ENCODE assay signal across 8 cellular contexts in the genomic region with DNA sequence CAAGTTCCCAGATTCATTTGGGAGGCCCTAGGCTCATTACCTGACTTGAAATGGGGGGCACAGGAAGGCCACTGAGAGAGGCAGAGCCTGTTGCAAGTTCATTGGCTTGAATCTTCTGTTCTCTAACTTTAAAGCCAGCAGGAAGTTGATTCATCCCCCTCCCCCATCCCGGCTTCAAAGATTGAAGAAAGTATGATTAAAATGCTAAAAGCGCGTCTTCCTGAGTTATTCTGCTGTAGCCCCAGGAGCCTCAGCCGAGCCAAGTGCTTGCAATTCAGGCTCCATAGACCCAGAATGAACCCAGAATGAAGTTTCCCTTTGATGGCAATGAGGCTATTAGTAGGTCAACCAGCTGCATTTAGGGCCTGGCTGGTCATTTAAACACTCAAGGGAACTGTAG. TPM values are rescaled to one million over a fixed set of nuclear protein-coding genes. Genes with fewer than 3 reads are reported as not detected.
DNase-seq lines count a peak whose midpoint lies in the region; ATAC-seq, FAIRE-seq and TF ChIP-seq lines count a peak whose summit lies in the region.

No MANE protein-coding gene starts in this region.

- intact Hi-C loops in PC-3 (cut with micrococcal nuclease): no loop called here
- intact Hi-C loops in GM12878 (cut with micrococcal nuclease; ENCODE audit: unreplicated experiment): no loop called here

- H3K4me2 ChIP-seq in PC-3 (ENCODE audit: low read length) (peak overlapping the region; percentile 45), GM12878 (ENCODE audit: control insufficient read depth, insufficient read depth) (peak overlapping the region; percentile 62), mesenchymal stem cell (ENCODE audit: low read length, poor library complexity, severe bottlenecking) (no peak overlapping the region)

- H2BK15ac ChIP-seq in mesenchymal stem cell (ENCODE audit: low read depth, poor library complexity, severe bottlenecking): no peak overlapping the region

- POLR2A ChIA-PET in PC-3 (lab: Charles Lee; ENCODE audit: unreplicated experiment): no interaction called here
- POLR2A ChIA-PET in GM12878 (lab: Charles Lee): interaction anchor here (0.7 to 2.1 kb wide), 4 partner anchors 10 to 55 kb away, joined by 3 to 8 read pairs (median 5); no protein-coding TSS in a partner anchor

- ATAC-seq in PC-3 (no peak), GM12878 (peak; percentile 22; the same call in 1 of the 3 replicates), HG02870 (IDR thresholded peaks at IDR 0.05; ENCODE audit: unreplicated experiment) (no peak)

- H3F3A ChIP-seq in PC-3 (ENCODE audit: low read length, unreplicated experiment): no peaks in the 10 kb centered on the region

- H4K20me1 ChIP-seq in PC-3 (ENCODE audit: low read length): no peaks in the 10 kb centered on the region
- H4K20me1 ChIP-seq in GM12878 (ENCODE audit: control insufficient read depth, insufficient read depth): no peaks in the 10 kb centered on the region; the same call in 1 of the 2 replicates

- peaks cover 3% of the 10 kb centered on the region for H3K79me1 ChIP-seq in mesenchymal stem cell (replicated peaks; ENCODE audit: low read length, poor library complexity, severe bottlenecking)

- H3K9ac ChIP-seq in PC-3 (ENCODE audit: low read length) (no peak overlapping the region), GM12878 (ENCODE audit: control insufficient read depth, insufficient read depth, low read length) (no peak overlapping the region), mesenchymal stem cell (ENCODE audit: low read length) (peak overlapping the region; percentile 55)

- H4K8ac ChIP-seq in mesenchymal stem cell (ENCODE audit: low read length): no peak overlapping the region

- peak overlapping the region in 1 of 2 experiments; percentile 31 for H2BK12ac ChIP-seq in mesenchymal stem cell (ENCODE audit: low read length in 2 of 2)

- no peak overlapping the region for H2AFZ ChIP-seq in PC-3 (ENCODE audit: low read length)
- H2AFZ ChIP-seq in GM12878 (ENCODE audit: control insufficient read depth, low read depth, low read length): no peak overlapping the region; the same call in 1 of the 2 replicates
- no peak overlapping the region for H2AFZ ChIP-seq in mesenchymal stem cell (ENCODE audit: low read depth, low read length)

- TF ChIP-seq RAD21 in GM12878 (IDR thresholded peaks at IDR 0.05; ENCODE audit: insufficient read depth, low read depth, low read length): no peak

- peak overlapping the region; percentile 33 to 48 for H3K18ac ChIP-seq in mesenchymal stem cell (ENCODE audit: low read depth in 1 of 2, low read length in 2 of 2)

- no peaks in the 10 kb centered on the region for H3K9me2 ChIP-seq in PC-3 (replicated peaks; ENCODE audit: low read length)

- H3K4ac ChIP-seq in mesenchymal stem cell (ENCODE audit: low read depth in 1 of 2, low read length in 2 of 2): no peak overlapping the region

- H3K27ac ChIP-seq in PC-3 (ENCODE audit: low read length) (peak overlapping the region; percentile 1; the same call in 1 of the 2 replicates), GM12878 (ENCODE audit: control insufficient read depth, insufficient read depth) (peak overlapping the region; percentile 41), mesenchymal stem cell (ENCODE audit: low read length, poor library complexity, severe bottlenecking) (peak overlapping the region; percentile 93)

- no peak overlapping the region for H2AK5ac ChIP-seq in mesenchymal stem cell (ENCODE audit: low read length, severe bottlenecking)

- TF ChIP-seq CTCF in PC-3 (conservative IDR thresholded peaks at IDR 0.05; ENCODE audit: low read depth, low read length): no peak
- TF ChIP-seq CTCF in GM12878 (IDR thresholded peaks at IDR 0.05 in 2 of 3, conservative IDR thresholded peaks at IDR 0.05 in 1 of 3; ENCODE audit: control insufficient read depth in 2 of 3, extremely low read depth in 1 of 3, insufficient read depth in 1 of 3, low read depth in 3 of 3, low read length in 3 of 3): no peak

- no peak overlapping the region for H2BK5ac ChIP-seq in mesenchymal stem cell (ENCODE audit: low read depth, low read length, poor library complexity, severe bottlenecking)

- no peak overlapping the region for H3K23ac ChIP-seq in mesenchymal stem cell (ENCODE audit: low read length in 2 of 2)

- no peak overlapping the region for H2BK120ac ChIP-seq in mesenchymal stem cell (ENCODE audit: low read depth, low read length)

- no peak overlapping the region for H4K91ac ChIP-seq in mesenchymal stem cell (ENCODE audit: low read length)

- WGBS in GM12878 (ENCODE audit: insufficient coverage, insufficient replicate concordance, low lambda C conversion rate, missing lambda C conversion rate): 44% methylated on average over 4 of the region's 4 CpGs
- WGBS in mesenchymal stem cell: 0% methylated on average over 3 of the region's 4 CpGs

- H3K4me1 ChIP-seq in PC-3 (ENCODE audit: insufficient read depth, low read length) (peaks cover 30% of the 10 kb centered on the region), GM12878 (ENCODE audit: control insufficient read depth, insufficient read depth, low read length) (peaks cover 21% of the 10 kb centered on the region), mesenchymal stem cell (ENCODE audit: control insufficient read depth, insufficient read depth, low read depth, low read length) (peaks cover 4% of the 10 kb centered on the region)

- no TSS peak for BruUV-seq in PC-3 (replicated peaks; lab: Mats Ljungman, UMichigan)
- no TSS peak for BruUV-seq in GM12878 (replicated peaks; lab: Mats Ljungman, UMichigan)

- no peak overlapping the region for H3K4me3 ChIP-seq in PC-3 (ENCODE audit: low read length)
- no peak overlapping the region for H3K4me3 ChIP-seq in GM12878
- peak overlapping the region in 1 of 2 experiments; percentile 16 for H3K4me3 ChIP-seq in mesenchymal stem cell (ENCODE audit: insufficient read depth in 1 of 2, low read depth in 1 of 2, low read length in 2 of 2)

- no peak for TF ChIP-seq POLR2A in GM12878 (IDR thresholded peaks at IDR 0.05; ENCODE audit: low read depth, low read length)

- H3K79me2 ChIP-seq in PC-3 (ENCODE audit: low read length): peaks cover 58% of the 10 kb centered on the region
- peaks cover 14% of the 10 kb centered on the region for H3K79me2 ChIP-seq in GM12878 (ENCODE audit: control insufficient read depth, insufficient read depth, low read length)

- no peaks in the 10 kb centered on the region for H3K36me3 ChIP-seq in PC-3 (ENCODE audit: low read depth, low read length)
- no peaks in the 10 kb centered on the region; a peak in 1 of 4 replicates for H3K36me3 ChIP-seq in GM12878 (ENCODE audit: control insufficient read depth in 2 of 2, insufficient read depth in 2 of 2, low read length in 1 of 2)
- no peaks in the 10 kb centered on the region for H3K36me3 ChIP-seq in mesenchymal stem cell (ENCODE audit: control insufficient read depth in 1 of 2, insufficient read depth in 2 of 2, low read depth in 1 of 2, low read length in 2 of 2)

- CTCF ChIA-PET in PC-3 (lab: Charles Lee) (interaction anchor here (0.7 kb wide), 1 partner anchor 12 kb away, joined by 4 read pairs; no protein-coding TSS in a partner anchor), GM12878 (lab: Yijun Ruan, JAX) (interaction anchor here (1.1 to 3.4 kb wide), 4 partner anchors 11 to 162 kb away, joined by 3 to 19 read pairs (median 8); no protein-coding TSS in a partner anchor)

- H3K27me3 ChIP-seq in PC-3 (ENCODE audit: low read length) (no peaks in the 10 kb centered on the region), GM12878 (replicated peaks in 1 of 2; ENCODE audit: control insufficient read depth in 2 of 2, insufficient read depth in 2 of 2, low read length in 1 of 2) (no peaks in the 10 kb centered on the region), mesenchymal stem cell (ENCODE audit: control insufficient read depth in 1 of 2, insufficient read depth in 1 of 2, low read length in 2 of 2) (peaks cover 0 to 4% of the 10 kb centered on the region in 2 experiments)

- RAD21 ChIA-PET in GM12878 (lab: Charles Lee; ENCODE audit: unreplicated experiment): interaction anchor here (0.8 to 3.6 kb wide), 5 partner anchors 11 to 206 kb away, joined by 3 to 22 read pairs (median 3); no protein-coding TSS in a partner anchor

- SMC1A ChIA-PET in GM12878 (lab: Charles Lee; ENCODE audit: uncharacterized antibody, unreplicated experiment): interaction anchor here (1.2 to 3.2 kb wide), 8 partner anchors 9 to 49 kb away, joined by 3 to 16 read pairs (median 10); no protein-coding TSS in a partner anchor

- FAIRE-seq in GM12878 (lab: Jason Lieb, UNC): no peak

- no peak for TF ChIP-seq EP300 in GM12878 (IDR thresholded peaks at IDR 0.05; ENCODE audit: borderline replicate concordance in 1 of 2, control insufficient read depth in 1 of 2, low read depth in 2 of 2, low read length in 2 of 2)

- no peak overlapping the region for H3K14ac ChIP-seq in mesenchymal stem cell (ENCODE audit: low read length in 2 of 2)

- peak; percentile 31 for DNase-seq in AG20443 (ENCODE audit: low spot score)
- peak; percentile 22 for DNase-seq in PC-3
- no peak for DNase-seq in GM12878 (ENCODE audit: low read depth, low spot score)
- DNase-seq in mesenchymal stem cell: peak; percentile 29
- DNase-seq in NCI-H526 treated with DMSO at 0.1 percent for 48 hours (lab: John Stamatoyannopoulos, UW): no peak
- DNase-seq in SKM-1 (lab: John Stamatoyannopoulos, UW; ENCODE audit: unreplicated experiment): no peak
- no peak for DNase-seq in NCI-H2227 treated with DMSO at 0.1 percent for 48 hours (lab: John Stamatoyannopoulos, UW)

- H3K9me3 ChIP-seq in PC-3 (ENCODE audit: low read length) (no peaks in the 10 kb centered on the region), GM12878 (replicated peaks; ENCODE audit: control insufficient read depth, insufficient read depth, low read length) (no peaks in the 10 kb centered on the region; the same call in 2 of the 3 replicates), mesenchymal stem cell (ENCODE audit: control insufficient read depth, low read length) (no peaks in the 10 kb centered on the region)

- in situ Hi-C loops in GM12878 (cut with MboI): no loop called here

RNA-seq across cellular contexts. Expression of a gene that starts 14.7 kb away (rescaled TPM):
- total RNA-seq in PC-3 (2014; rRNA removed) (24.7 and 31.9 TPM in 2 replicates), GM12878 (2014; rRNA removed) (10.7 and 11.0 TPM in 2 replicates), GM12878 (2014; rRNA removed; fragmentation: Illumina TruSeq; extraction: Trizol) (1.8 and 2.0 TPM in 2 replicates), GM12878 (2021) (8.9 and 9.3 TPM in 2 replicates)
- 19.0 and 21.7 TPM in 2 replicates for total RNA-seq in GM12878 (2013; cell fraction: nucleolus; rRNA removed)
- 1.9 TPM for polyA plus RNA-seq in GM12878 (2011; ENCODE audit: low read depth)
- polyA plus RNA-seq in GM12878 (2011; rRNA removed) (3.7 and 4.5 TPM in 2 replicates), GM12878 (2014; fragmentation: Illumina TruSeq; extraction: Trizol) (0.89 and 1.3 TPM in 2 replicates), GM12878 (2014; fragmentation: Nextera tagmentation; extraction: Ambion mirVana) (1 to 10 TPM in 1 of 2 experiments, under 1 TPM in 1; 0.58 to 1.7 TPM), GM12878 (2014; rRNA removed) (6.3 and 9.3 TPM in 2 replicates), GM12878 (2016; fragmentation: Nextera tagmentation; extraction: Ambion mirVana) (1 to 10 TPM; 7.4 to 8.9 TPM)
- 4.4 and 9.0 TPM in 2 replicates for polyA plus RNA-seq in GM12878 (2011; cell fraction: cytosol; rRNA removed)
- polyA plus RNA-seq in GM12878 (2011; cell fraction: nucleus; rRNA removed): 4.8 and 7.7 TPM in 2 replicates
- 6.1 and 7.9 TPM in 2 replicates for polyA plus RNA-seq in GM12878 (2012)
- 3.3 and 3.4 TPM in 2 replicates for polyA minus RNA-seq in GM12878 (2011; rRNA and poly(A)+ RNA removed)
- polyA minus RNA-seq in GM12878 (2011; cell fraction: cytosol; rRNA and poly(A)+ RNA removed): 4.3 and 5.1 TPM in 2 replicates
- polyA minus RNA-seq in GM12878 (2011; cell fraction: nucleus; rRNA and poly(A)+ RNA removed): 8.1 and 15.2 TPM in 2 replicates
- 3.1 TPM for polyA plus RNA-seq in mesenchymal stem cell (2013, experiment 1 of 2)
- polyA plus RNA-seq in mesenchymal stem cell (2013, experiment 2 of 2): 3.4 TPM

RNA-seq across cellular contexts. Expression of a gene that starts 43.0 kb away (rescaled TPM):
- 8.2 and 9.0 TPM in 2 replicates for total RNA-seq in PC-3 (2014; rRNA removed)
- 10.0 and 12.3 TPM in 2 replicates for total RNA-seq in GM12878 (2013; cell fraction: nucleolus; rRNA removed)
- total RNA-seq in GM12878 (2014; rRNA removed): 1.8 and 2.1 TPM in 2 replicates
- total RNA-seq in GM12878 (2014; rRNA removed; fragmentation: Illumina TruSeq; extraction: Trizol): 2.7 and 3.7 TPM in 2 replicates
- total RNA-seq in GM12878 (2021): 2.7 and 3.3 TPM in 2 replicates
- 1.2 TPM for polyA plus RNA-seq in GM12878 (2011; ENCODE audit: low read depth)
- 2.8 and 3.0 TPM in 2 replicates for polyA plus RNA-seq in GM12878 (2011; rRNA removed)
- polyA plus RNA-seq in GM12878 (2011; cell fraction: cytosol; rRNA removed): 1.8 and 2.1 TPM in 2 replicates
- polyA plus RNA-seq in GM12878 (2011; cell fraction: nucleus; rRNA removed): 1.5 and 1.8 TPM in 2 replicates
- polyA plus RNA-seq in GM12878 (2012): 1.3 and 1.7 TPM in 2 replicates
- polyA plus RNA-seq in GM12878 (2014; fragmentation: Illumina TruSeq; extraction: Trizol): 1.8 and 2.1 TPM in 2 replicates
- 1 to 10 TPM; 1.0 to 1.2 TPM for polyA plus RNA-seq in GM12878 (2014; fragmentation: Nextera tagmentation; extraction: Ambion mirVana)
- polyA plus RNA-seq in GM12878 (2014; rRNA removed): 1.2 and 1.8 TPM in 2 replicates
- polyA plus RNA-seq in GM12878 (2016; fragmentation: Nextera tagmentation; extraction: Ambion mirVana): 1 to 10 TPM; 1.1 to 1.5 TPM
- polyA minus RNA-seq in GM12878 (2011; rRNA and poly(A)+ RNA removed): 3.1 and 3.7 TPM in 2 replicates
- 1.8 TPM in 1 of 2 replicates, not detected in the other for polyA minus RNA-seq in GM12878 (2011; cell fraction: cytosol; rRNA and poly(A)+ RNA removed)
- 1.7 and 4.5 TPM in 2 replicates for polyA minus RNA-seq in GM12878 (2011; cell fraction: nucleus; rRNA and poly(A)+ RNA removed)
- 1.7 TPM for polyA plus RNA-seq in mesenchymal stem cell (2013, experiment 1 of 2)
- 1.9 TPM for polyA plus RNA-seq in mesenchymal stem cell (2013, experiment 2 of 2)

Comparison
In these comparisons a context has a peak if more than half of its experiments do, and no peak if none do; other contexts are left out.
1. DNase-seq: peak in AG20443 (single experiment), PC-3 (single experiment) and mesenchymal stem cell (single experiment); none in GM12878 (single experiment), NCI-H526 treated with DMSO at 0.1 percent for 48 hours (single experiment), SKM-1 (single experiment) and NCI-H2227 treated with DMSO at 0.1 percent for 48 hours (single experiment).
2. H3K27ac ChIP-seq: peak in every context shown above with its lines; median percentile 93 in mesenchymal stem cell; 41 in GM12878; 1 in PC-3.